2 cellular contexts compared by ENCODE assay signal in the genomic region with DNA sequence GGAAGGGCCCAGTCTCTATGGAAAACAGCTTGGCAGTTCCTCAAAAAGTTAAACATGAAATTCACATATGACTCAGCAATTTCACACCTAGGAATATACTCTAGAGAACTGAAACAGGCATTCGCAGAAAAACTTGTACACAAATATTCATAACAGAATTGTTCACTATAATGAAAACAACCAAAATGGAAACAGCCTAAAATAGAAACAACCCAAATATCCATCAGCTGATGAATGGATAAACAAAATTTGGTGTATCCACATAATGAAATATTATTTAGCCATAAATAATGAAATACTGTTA.
TF ChIP-seq lines count a peak whose summit lies in the region.

No MANE protein-coding gene starts in this region.

TF ChIP-seq in HepG2, 621 proteins besides CTCF, POLR2A, EP300 and RAD21:
- no peak for TF ChIP-seq ARNTL (CRISPR knock-in tag; IDR thresholded peaks at IDR 0.05)
- TF ChIP-seq ZNF652 (CRISPR knock-in tag; IDR thresholded peaks at IDR 0.05; ENCODE audit: borderline replicate concordance, low read depth): no peak
- TF ChIP-seq NFE2L2 (IDR thresholded peaks at IDR 0.05; ENCODE audit: low read length): peak; percentile 93
- no peak for TF ChIP-seq ZNF615 (CRISPR knock-in tag; IDR thresholded peaks at IDR 0.05; ENCODE audit: borderline replicate concordance)
- peak; percentile 60 for TF ChIP-seq MAFF (IDR thresholded peaks at IDR 0.05; ENCODE audit: low read depth, low read length)
- TF ChIP-seq MAFK (conservative IDR thresholded peaks at IDR 0.05 in 1 of 2, IDR thresholded peaks at IDR 0.05 in 1 of 2; ENCODE audit: low read length in 2 of 2): peak; percentile 67 to 77
- no peak for TF ChIP-seq ZBED4 (CRISPR knock-in tag; IDR thresholded peaks at IDR 0.05; ENCODE audit: borderline replicate concordance)

TF ChIP-seq in IMR-90, 13 proteins besides CTCF, POLR2A, EP300 and RAD21:
- TF ChIP-seq SMC3 (IDR thresholded peaks at IDR 0.05; ENCODE audit: low read depth, low read length) (no peak), RFX5 (IDR thresholded peaks at IDR 0.05; ENCODE audit: low read depth, low read length) (no peak), RCOR1 (IDR thresholded peaks at IDR 0.05; ENCODE audit: insufficient replicate concordance, low read length) (no peak), NFE2L2 (IDR thresholded peaks at IDR 0.05; ENCODE audit: low read depth, low read length) (peak; percentile 95), MAFK (IDR thresholded peaks at IDR 0.05; ENCODE audit: low read depth, low read length) (peak; percentile 80), CEBPB (IDR thresholded peaks at IDR 0.05; ENCODE audit: low read depth, low read length) (no peak), USF2 (IDR thresholded peaks at IDR 0.05; ENCODE audit: low read depth, low read length) (no peak), MAZ (IDR thresholded peaks at IDR 0.05; ENCODE audit: borderline replicate concordance, low read depth, low read length) (no peak), CHD1 (IDR thresholded peaks at IDR 0.05; ENCODE audit: low read depth, low read length) (no peak), BHLHE40 (IDR thresholded peaks at IDR 0.05; ENCODE audit: low read depth, low read length) (no peak), FOS (IDR thresholded peaks at IDR 0.05; ENCODE audit: low read depth, low read length) (no peak), MXI1 (IDR thresholded peaks at IDR 0.05; ENCODE audit: borderline replicate concordance, low read depth, low read length) (no peak)
- TF ChIP-seq, protein P1, sequence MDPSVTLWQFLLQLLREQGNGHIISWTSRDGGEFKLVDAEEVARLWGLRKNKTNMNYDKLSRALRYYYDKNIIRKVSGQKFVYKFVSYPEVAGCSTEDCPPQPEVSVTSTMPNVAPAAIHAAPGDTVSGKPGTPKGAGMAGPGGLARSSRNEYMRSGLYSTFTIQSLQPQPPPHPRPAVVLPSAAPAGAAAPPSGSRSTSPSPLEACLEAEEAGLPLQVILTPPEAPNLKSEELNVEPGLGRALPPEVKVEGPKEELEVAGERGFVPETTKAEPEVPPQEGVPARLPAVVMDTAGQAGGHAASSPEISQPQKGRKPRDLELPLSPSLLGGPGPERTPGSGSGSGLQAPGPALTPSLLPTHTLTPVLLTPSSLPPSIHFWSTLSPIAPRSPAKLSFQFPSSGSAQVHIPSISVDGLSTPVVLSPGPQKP (IDR thresholded peaks at IDR 0.05; ENCODE audit: borderline replicate concordance, low read depth, low read length): no peak
TF ChIP-seq in IMR-90: peak in this region for 2.
